9 cellular contexts compared by ENCODE assay signal in the genomic region with DNA sequence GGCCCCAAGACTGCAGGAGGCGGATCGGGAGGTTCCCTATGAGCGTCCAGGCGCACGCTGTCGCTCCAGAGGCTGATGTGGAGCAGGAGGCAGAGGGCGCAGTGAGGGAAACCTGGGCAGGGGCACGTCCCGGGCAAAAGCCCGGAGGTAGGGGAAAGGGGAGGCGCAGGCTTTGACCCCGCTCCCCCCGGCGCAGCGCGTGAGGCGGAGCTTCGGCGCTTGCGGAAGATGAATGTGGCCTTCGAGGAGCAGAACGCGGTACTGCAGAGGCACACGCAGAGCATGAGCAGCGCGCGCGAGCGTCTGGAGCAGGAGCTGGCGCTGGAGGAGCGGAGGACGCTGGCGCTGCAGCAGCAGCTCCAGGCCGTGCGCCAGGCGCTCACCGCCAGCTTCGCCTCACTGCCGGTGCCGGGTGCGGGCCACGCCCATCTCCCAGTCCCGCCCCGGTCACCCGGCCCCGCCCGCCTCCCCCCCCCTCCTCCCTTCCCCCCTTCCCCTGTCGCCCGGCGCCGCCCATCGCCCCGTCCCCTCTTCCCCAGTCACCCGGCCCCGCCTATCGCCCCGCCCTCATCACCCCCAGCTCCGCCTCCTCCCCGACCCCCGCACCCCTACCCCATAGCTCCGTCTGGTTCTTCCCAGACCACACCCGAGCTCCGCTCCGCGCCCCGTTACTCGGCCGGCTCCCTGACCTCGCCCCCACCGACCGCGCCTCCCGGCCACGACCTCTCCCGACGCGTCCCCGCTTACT. TPM values are rescaled to one million over a fixed set of nuclear protein-coding genes. Genes with fewer than 3 reads are reported as not detected.
A peak's percentile ranks its signal among the peaks of the same experiment; 100 is the strongest.
DNase-seq lines count a peak whose midpoint lies in the region; ATAC-seq and TF ChIP-seq lines count a peak whose summit lies in the region.
"Had no signal": no experiment of that assay in that cellular context is flagged by ENCODE, and none has a peak within 500 bp of the region (broad histone marks: within the 10 kb centered on the region; RNA-seq: fewer than 3 reads in every experiment).

No MANE protein-coding gene starts in this region.

- H3K27ac Mint-ChIP-seq in natural killer cell, result no peak overlapping the region

- H3K4me1 Mint-ChIP-seq in natural killer cell, result peaks cover 7 to 19% of the 10 kb centered on the region in 2 donors

- DNase-seq in SK-MEL-5 (ENCODE audit: low read depth, low spot score) (peak; percentile 73), fibroblast of the aortic adventitia (ENCODE audit: low read depth) (peak; percentile 80), mucosa of gallbladder (ENCODE audit: low spot score) (peak; percentile 50), natural killer cell (no peak)
- no peak for DNase-seq in stimulated activated CD4-positive, alpha-beta T cell treated with anti-CD3 and anti-CD28 coated beads, Interleukin-2, amount 100 ng/mL, for 24 hours

- in situ Hi-C loops in SK-MEL-5 (cut with HindIII; ENCODE audit: low pct_unique_long_range_greater_than_20kb, low sequenced_read_pairs), result no loop called here

- 21% methylated on average over 72 of the region's 78 CpGs for WGBS in urinary bladder

- H3K36me3 Mint-ChIP-seq in natural killer cell, result no peaks in the 10 kb centered on the region

- intact Hi-C loops in natural killer cell (cut with micrococcal nuclease), result no loop called here

- H3K4me1 ChIP-seq in urinary bladder (ENCODE audit: insufficient read depth), result peaks cover 3% of the 10 kb centered on the region

- H3K4me3 ChIP-seq in fibroblast of the aortic adventitia (ENCODE audit: low read depth, low read length) (peak overlapping the region; percentile 37), urinary bladder (ENCODE audit: low read depth, low read length) (peak overlapping the region; percentile 33)

- no peaks in the 10 kb centered on the region for H3K9me3 Mint-ChIP-seq in natural killer cell
- H3K9me3 Mint-ChIP-seq: activated naive CD4-positive, alpha-beta T cell treated with anti-CD3 and anti-CD28 coated beads, Interleukin-2, amount 50 U/mL, for 72 hours had no signal

- ATAC-seq in natural killer cell, result no peak
- no peak for ATAC-seq in GM21515 (IDR thresholded peaks at IDR 0.05; ENCODE audit: unreplicated experiment)
- ATAC-seq: activated naive CD4-positive, alpha-beta T cell treated with anti-CD3 and anti-CD28 coated beads, Interleukin-2, amount 50 U/mL, for 72 hours; right lobe of liver had no signal

- TF ChIP-seq CTCF in fibroblast of the aortic adventitia (IDR thresholded peaks at IDR 0.05; ENCODE audit: insufficient read depth, low read length) (no peak), natural killer cell (IDR thresholded peaks at IDR 0.05) (no peak)

- H3K27ac ChIP-seq in urinary bladder (ENCODE audit: low read depth), result peak overlapping the region; percentile 33
- H3K27ac ChIP-seq: right lobe of liver had no signal

- no peaks in the 10 kb centered on the region for H3K27me3 Mint-ChIP-seq in natural killer cell (ENCODE audit: low read depth in 2 of 2)

- H3K36me3 ChIP-seq in urinary bladder (ENCODE audit: insufficient read depth), result no peaks in the 10 kb centered on the region
- H3K36me3 ChIP-seq: right lobe of liver had no signal

- no peak overlapping the region for H3K4me3 Mint-ChIP-seq in natural killer cell

RNA-seq across cellular contexts. Expression of gene HMG20B, which starts 4.1 kb away (rescaled TPM):
- 550 and 588 TPM in 2 replicates for total RNA-seq in SK-MEL-5 (2014; rRNA removed; shearing (Covaris generic))
- polyA plus RNA-seq in SK-MEL-5 (2015; cell fraction: cytosol; rRNA removed), result 1,015 and 1,089 TPM in 2 replicates
- 1,678 and 1,969 TPM in 2 replicates for polyA plus RNA-seq in SK-MEL-5 (2015; cell fraction: nucleus; rRNA removed)
- total RNA-seq in fibroblast of the aortic adventitia (ENCODE audit: low replicate concordance), result 56.6 and 219 TPM in 2 replicates
- total RNA-seq in mucosa of gallbladder, result 100 TPM
- 30.6 TPM for total RNA-seq in urinary bladder
- 109 TPM for polyA plus RNA-seq in urinary bladder
- total RNA-seq in natural killer cell, result 10 to 100 TPM; 45.8 to 57.5 (median 52.1) TPM

RNA-seq across cellular contexts. Expression of gene GIPC3, which starts 8.4 kb away (rescaled TPM):
- total RNA-seq in SK-MEL-5 (2014; rRNA removed; shearing (Covaris generic)), result 0.29 and 0.45 TPM in 2 replicates
- polyA plus RNA-seq in SK-MEL-5 (2015; cell fraction: cytosol; rRNA removed), result 0.83 and 1.2 TPM in 2 replicates
- polyA plus RNA-seq in SK-MEL-5 (2015; cell fraction: nucleus; rRNA removed), result 0.57 and 0.76 TPM in 2 replicates
- total RNA-seq in fibroblast of the aortic adventitia (ENCODE audit: low replicate concordance) (under 0.01 and 0.33 TPM in 2 replicates), mucosa of gallbladder (1.3 TPM), urinary bladder (0.11 TPM), natural killer cell (under 1 TPM; 0.28 to 0.66 (median 0.56) TPM)
- 0.94 TPM for polyA plus RNA-seq in urinary bladder

RNA-seq across cellular contexts. Expression of gene MFSD12, which starts 19.5 kb away (rescaled TPM):
- 2,457 and 2,669 TPM in 2 replicates for total RNA-seq in SK-MEL-5 (2014; rRNA removed; shearing (Covaris generic))
- polyA plus RNA-seq in SK-MEL-5 (2015; cell fraction: cytosol; rRNA removed), result 3,611 and 3,895 TPM in 2 replicates
- 2,394 and 2,412 TPM in 2 replicates for polyA plus RNA-seq in SK-MEL-5 (2015; cell fraction: nucleus; rRNA removed)
- total RNA-seq in fibroblast of the aortic adventitia (ENCODE audit: low replicate concordance) (51.7 and 52.6 TPM in 2 replicates), mucosa of gallbladder (64.1 TPM), urinary bladder (19.3 TPM), natural killer cell (10 to 100 TPM; 29.8 to 34.5 (median 33.6) TPM)
- polyA plus RNA-seq in urinary bladder, result 38.6 TPM

RNA-seq across cellular contexts. Expression of gene TBXA2R, which starts 29.8 kb away (rescaled TPM):
- total RNA-seq in SK-MEL-5 (2014; rRNA removed; shearing (Covaris generic)), result 0.16 and 0.27 TPM in 2 replicates
- 1.00 and 1.5 TPM in 2 replicates for polyA plus RNA-seq in SK-MEL-5 (2015; cell fraction: cytosol; rRNA removed)
- 0.32 TPM in 1 of 2 replicates, not detected in the other for polyA plus RNA-seq in SK-MEL-5 (2015; cell fraction: nucleus; rRNA removed)
- total RNA-seq in fibroblast of the aortic adventitia (ENCODE audit: low replicate concordance) (0.49 and 5.0 TPM in 2 replicates), mucosa of gallbladder (4.9 TPM), urinary bladder (1.4 TPM), natural killer cell (1 to 10 TPM; 1.4 to 2.1 (median 2.1) TPM)
- 3.8 TPM for polyA plus RNA-seq in urinary bladder

RNA-seq across cellular contexts. Expression of gene TEKTIP1, which starts 37.9 kb away (rescaled TPM):
- total RNA-seq in SK-MEL-5 (2014; rRNA removed; shearing (Covaris generic)), result not detected in 2 replicates
- not detected in 2 replicates for polyA plus RNA-seq in SK-MEL-5 (2015; cell fraction: cytosol; rRNA removed)
- polyA plus RNA-seq in SK-MEL-5 (2015; cell fraction: nucleus; rRNA removed), result not detected in 2 replicates
- total RNA-seq in fibroblast of the aortic adventitia (ENCODE audit: low replicate concordance) (not detected in 2 replicates), mucosa of gallbladder (10.3 TPM), urinary bladder (not detected), natural killer cell (10 to 100 TPM in 1 of 3 donors, 1 to 10 TPM in 2; 5.9 to 11.6 (median 6.4) TPM)
- polyA plus RNA-seq in urinary bladder, result 0.79 TPM

Comparison
In these comparisons a context has a peak if more than half of its experiments do, and no peak if none do; other contexts are left out.
1. DNase-seq: peak in SK-MEL-5 (single experiment), fibroblast of the aortic adventitia (single experiment) and mucosa of gallbladder (single experiment); none in natural killer cell (single experiment) and stimulated activated CD4-positive, alpha-beta T cell treated with anti-CD3 and anti-CD28 coated beads, Interleukin-2, amount 100 ng/mL, for 24 hours (0 of 2).
2. RNA of gene MFSD12, which starts 19.5 kb away (total RNA-seq): 2,457 to 2,669 TPM in SK-MEL-5; 64.1 TPM in mucosa of gallbladder (single experiment), 51.7 to 52.6 TPM in fibroblast of the aortic adventitia, 29.8 to 34.5 TPM in natural killer cell and 19.3 TPM in urinary bladder (single experiment); every median in the first group is over 10 times any median in the second.